2 cellular contexts compared by ENCODE assay signal in genomic region chr4:36039031-36039430, GRCh38.
TF ChIP-seq lines count a peak whose summit lies in the region.

No MANE protein-coding gene starts in this region.

TF ChIP-seq in GM23338, 12 proteins besides CTCF, POLR2A, EP300 and RAD21:
- TF ChIP-seq STAT1 (IDR thresholded peaks at IDR 0.05; ENCODE audit: unreplicated experiment) (no peak), NANOG (IDR thresholded peaks at IDR 0.05; ENCODE audit: borderline replicate concordance) (no peak), ZNF331 (CRISPR knock-in tag; IDR thresholded peaks at IDR 0.05; ENCODE audit: low read depth) (no peak), EZH2phosphoT487 (IDR thresholded peaks at IDR 0.05; ENCODE audit: unreplicated experiment) (no peak), JUNB (IDR thresholded peaks at IDR 0.05; ENCODE audit: unreplicated experiment) (no peak)
- TF ChIP-seq, protein P1, sequence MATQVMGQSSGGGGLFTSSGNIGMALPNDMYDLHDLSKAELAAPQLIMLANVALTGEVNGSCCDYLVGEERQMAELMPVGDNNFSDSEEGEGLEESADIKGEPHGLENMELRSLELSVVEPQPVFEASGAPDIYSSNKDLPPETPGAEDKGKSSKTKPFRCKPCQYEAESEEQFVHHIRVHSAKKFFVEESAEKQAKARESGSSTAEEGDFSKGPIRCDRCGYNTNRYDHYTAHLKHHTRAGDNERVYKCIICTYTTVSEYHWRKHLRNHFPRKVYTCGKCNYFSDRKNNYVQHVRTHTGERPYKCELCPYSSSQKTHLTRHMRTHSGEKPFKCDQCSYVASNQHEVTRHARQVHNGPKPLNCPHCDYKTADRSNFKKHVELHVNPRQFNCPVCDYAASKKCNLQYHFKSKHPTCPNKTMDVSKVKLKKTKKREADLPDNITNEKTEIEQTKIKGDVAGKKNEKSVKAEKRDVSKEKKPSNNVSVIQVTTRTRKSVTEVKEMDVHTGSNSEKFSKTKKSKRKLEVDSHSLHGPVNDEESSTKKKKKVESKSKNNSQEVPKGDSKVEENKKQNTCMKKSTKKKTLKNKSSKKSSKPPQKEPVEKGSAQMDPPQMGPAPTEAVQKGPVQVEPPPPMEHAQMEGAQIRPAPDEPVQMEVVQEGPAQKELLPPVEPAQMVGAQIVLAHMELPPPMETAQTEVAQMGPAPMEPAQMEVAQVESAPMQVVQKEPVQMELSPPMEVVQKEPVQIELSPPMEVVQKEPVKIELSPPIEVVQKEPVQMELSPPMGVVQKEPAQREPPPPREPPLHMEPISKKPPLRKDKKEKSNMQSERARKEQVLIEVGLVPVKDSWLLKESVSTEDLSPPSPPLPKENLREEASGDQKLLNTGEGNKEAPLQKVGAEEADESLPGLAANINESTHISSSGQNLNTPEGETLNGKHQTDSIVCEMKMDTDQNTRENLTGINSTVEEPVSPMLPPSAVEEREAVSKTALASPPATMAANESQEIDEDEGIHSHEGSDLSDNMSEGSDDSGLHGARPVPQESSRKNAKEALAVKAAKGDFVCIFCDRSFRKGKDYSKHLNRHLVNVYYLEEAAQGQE (IDR thresholded peaks at IDR 0.05; ENCODE audit: unreplicated experiment): no peak

TF ChIP-seq in H1, 55 proteins besides CTCF, POLR2A, EP300 and RAD21:
- no peak for TF ChIP-seq SRF (IDR thresholded peaks at IDR 0.05; ENCODE audit: low read depth, low read length)
- TF ChIP-seq TCF12 (IDR thresholded peaks at IDR 0.05; ENCODE audit: low read depth, low read length): 0 out of 2 replicates have a peak, but pooled peaks have one; percentile 32
- TF ChIP-seq KDM4A (IDR thresholded peaks at IDR 0.05; ENCODE audit: low read depth, low read length, severe bottlenecking): no peak
- TF ChIP-seq JUN (IDR thresholded peaks at IDR 0.05; ENCODE audit: low read depth, low read length): no peak
- TF ChIP-seq RBBP5 (IDR thresholded peaks at IDR 0.05; ENCODE audit: borderline replicate concordance, low read depth, low read length): no peak
- no peak for TF ChIP-seq CHD2 (IDR thresholded peaks at IDR 0.05; ENCODE audit: low read length)
- no peak for TF ChIP-seq TEAD4 (IDR thresholded peaks at IDR 0.05; ENCODE audit: low read depth, low read length)
- no peak for TF ChIP-seq HDAC2 (IDR thresholded peaks at IDR 0.05; ENCODE audit: borderline replicate concordance in 1 of 2, low read depth in 2 of 2, low read length in 2 of 2)
